Comparison of ENCODE assay signal across 17 cellular contexts in the genomic region with DNA sequence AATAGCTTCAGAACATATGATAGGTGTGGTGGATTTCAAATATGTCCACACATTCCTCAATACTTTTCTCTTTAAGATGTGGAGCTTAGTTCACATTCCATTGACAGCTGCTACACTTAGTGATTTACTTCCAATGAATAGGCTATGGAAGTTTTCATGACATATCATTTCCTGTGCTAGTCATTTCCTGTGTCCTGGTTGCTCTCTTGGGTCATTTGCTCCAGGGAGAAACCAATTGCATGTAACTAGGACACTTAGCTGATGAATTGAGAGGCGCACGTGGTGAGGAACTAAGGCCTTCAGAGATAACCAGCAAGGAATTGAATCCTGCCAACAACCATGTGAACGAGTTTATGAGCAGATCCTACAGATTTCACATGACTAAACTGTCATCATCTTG.
DNase-seq lines count a peak whose midpoint lies in the region; ATAC-seq, FAIRE-seq and TF ChIP-seq lines count a peak whose summit lies in the region.
"Had no signal": no experiment of that assay in that cellular context is flagged by ENCODE, and none has a peak within 500 bp of the region (broad histone marks: within the 10 kb centered on the region; RNA-seq: fewer than 3 reads in every experiment).

No MANE protein-coding gene starts in this region.

- H3K36me3 ChIP-seq in PC-9 (ENCODE audit: low read depth) (no peaks in the 10 kb centered on the region), H1 (ENCODE audit: control insufficient read depth in 2 of 4, insufficient read depth in 4 of 4, low read length in 3 of 4) (no peaks in the 10 kb centered on the region), mesodermal cell (ENCODE audit: control insufficient read depth, insufficient read depth, low read length) (no peaks in the 10 kb centered on the region), esophagus squamous epithelium (no peaks in the 10 kb centered on the region)
- no peaks in the 10 kb centered on the region for H3K36me3 ChIP-seq in CD8-positive, alpha-beta T cell (ENCODE audit: insufficient read depth, low read length)
- H3K36me3 ChIP-seq: upper lobe of right lung had no signal

- H2AK5ac ChIP-seq in H1 (ENCODE audit: low read depth, low read length): no peak overlapping the region

- H3K9me2 ChIP-seq in PC-9 (ENCODE audit: insufficient read depth): no peaks in the 10 kb centered on the region

- POLR2A ChIA-PET in PC-9 (lab: Charles Lee; ENCODE audit: unreplicated experiment) (interaction anchor here (0.6 kb wide), 2 partner anchors 228 to 1898 kb away, joined by 4 to 8 read pairs; no protein-coding TSS in a partner anchor), H1 (lab: Charles Lee; ENCODE audit: partially characterized antibody) (no interaction called here)
- POLR2A ChIA-PET in CD8-positive, alpha-beta T cell (lab: Charles Lee): no interaction called here

- H3K4me3 ChIP-seq in PC-9: no peak overlapping the region
- H3K4me3 ChIP-seq in H1 (ENCODE audit: extremely low read depth in 1 of 4, insufficient read depth in 2 of 4, low read depth in 3 of 4, low read length in 4 of 4): no peak overlapping the region
- H3K4me3 ChIP-seq in mesodermal cell (ENCODE audit: extremely low read depth, insufficient read depth, low read length, poor library complexity, severe bottlenecking): no peak overlapping the region
- H3K4me3 ChIP-seq in esophagus squamous epithelium: no peak overlapping the region
- H3K4me3 ChIP-seq in CD8-positive, alpha-beta T cell (ENCODE audit: low read depth, low read length): no peak overlapping the region
- H3K4me3 ChIP-seq: dorsolateral prefrontal cortex, upper lobe of right lung had no signal

- no peaks in the 10 kb centered on the region for H3K79me1 ChIP-seq in H1 (ENCODE audit: low read depth, low read length)

- H2BK5ac ChIP-seq in H1 (ENCODE audit: low read depth, low read length): no peak overlapping the region

- peak; percentile 45 for FAIRE-seq in H1 (lab: Jason Lieb, UNC)
- FAIRE-seq: islet of Langerhans had no signal

- H3K4ac ChIP-seq in H1 (replicated peaks; ENCODE audit: insufficient read length, low read depth, low read length): no peak overlapping the region

- H3K79me2 ChIP-seq in PC-9 (ENCODE audit: low read depth) (no peaks in the 10 kb centered on the region), H1 (ENCODE audit: control insufficient read depth in 1 of 2, insufficient read depth in 2 of 2, low read length in 2 of 2) (no peaks in the 10 kb centered on the region)

- CTCF ChIA-PET in PC-9 (lab: Charles Lee) (no interaction called here), H1 (lab: Charles Lee; ENCODE audit: partially characterized antibody) (interaction anchor here (0.7 to 1.7 kb wide), 2 partner anchors 11 to 27 kb away, joined by 3 to 5 read pairs; no protein-coding TSS in a partner anchor)
- CTCF ChIA-PET in CD8-positive, alpha-beta T cell (lab: Charles Lee): no interaction called here

- H3K9ac ChIP-seq in H1 (replicated peaks in 1 of 4; ENCODE audit: extremely low read depth in 1 of 4, low read depth in 3 of 4, low read length in 3 of 4): no peak overlapping the region

- H3K27me3 Mint-ChIP-seq in natural killer cell (ENCODE audit: low read depth in 2 of 2): no peaks in the 10 kb centered on the region
- peaks cover 4% of the 10 kb centered on the region for H3K27me3 Mint-ChIP-seq in CD8-positive, alpha-beta T cell (ENCODE audit: low read depth)
- H3K27me3 Mint-ChIP-seq: activated naive CD8-positive, alpha-beta T cell treated with anti-CD3 and anti-CD28 coated beads, Interleukin-2, amount 50 U/mL, for 24 hours had no signal

- H3K9me3 ChIP-seq in PC-9 (ENCODE audit: insufficient read depth, low read depth): 0 out of 2 replicates have a peak, but pooled peaks cover 11% of the 10 kb centered on the region
- no peaks in the 10 kb centered on the region for H3K9me3 ChIP-seq in H1 (ENCODE audit: insufficient read depth in 2 of 2, low read depth in 1 of 2, low read length in 1 of 2)
- peaks cover 15% of the 10 kb centered on the region for H3K9me3 ChIP-seq in mesodermal cell (ENCODE audit: control insufficient read depth, low read length)
- no peaks in the 10 kb centered on the region for H3K9me3 ChIP-seq in esophagus squamous epithelium
- no peaks in the 10 kb centered on the region for H3K9me3 ChIP-seq in CD8-positive, alpha-beta T cell (ENCODE audit: low read length)
- H3K9me3 ChIP-seq: upper lobe of right lung had no signal

- H3K4me1 ChIP-seq in PC-9 (replicated peaks; ENCODE audit: insufficient read depth) (peaks cover 36% of the 10 kb centered on the region), H1 (replicated peaks in 1 of 4; ENCODE audit: control insufficient read depth in 3 of 4, insufficient read depth in 4 of 4, low read length in 3 of 4) (peaks cover 0 to 2% (median 0%) of the 10 kb centered on the region in 4 experiments; a peak in 1 of 7 replicates), mesodermal cell (ENCODE audit: control insufficient read depth, insufficient read depth, low read length, poor library complexity, severe bottlenecking) (peaks cover 10% of the 10 kb centered on the region), esophagus squamous epithelium (peaks cover 0 to 13% (median 3%) of the 10 kb centered on the region in 3 donors)
- H3K4me1 ChIP-seq in CD8-positive, alpha-beta T cell (ENCODE audit: insufficient read depth, low read length): no peaks in the 10 kb centered on the region
- H3K4me1 ChIP-seq: upper lobe of right lung had no signal

- TF ChIP-seq POLR2A in H1 (IDR thresholded peaks at IDR 0.05; ENCODE audit: control extremely low read depth in 1 of 2, low read depth in 2 of 2, low read length in 2 of 2) (no peak), esophagus squamous epithelium (IDR thresholded peaks at IDR 0.05) (no peak)

- H3K36me3 Mint-ChIP-seq in natural killer cell: no peaks in the 10 kb centered on the region
- H3K36me3 Mint-ChIP-seq in CD8-positive, alpha-beta T cell: no peaks in the 10 kb centered on the region
- H3K36me3 Mint-ChIP-seq: WTC11 had no signal

- ATAC-seq in natural killer cell (no peak), HG03095 (IDR thresholded peaks at IDR 0.05; ENCODE audit: unreplicated experiment) (no peak)
- ATAC-seq in CD8-positive, alpha-beta T cell: no peak
- ATAC-seq: activated naive CD8-positive, alpha-beta T cell treated with anti-CD3 and anti-CD28 coated beads, Interleukin-2, amount 50 U/mL, for 24 hours; upper lobe of right lung; WTC11 had no signal

- H3K9me3 Mint-ChIP-seq in natural killer cell: peaks cover 3 to 4% of the 10 kb centered on the region in 2 donors
- no peaks in the 10 kb centered on the region for H3K9me3 Mint-ChIP-seq in CD8-positive, alpha-beta T cell
- H3K9me3 Mint-ChIP-seq: activated naive CD8-positive, alpha-beta T cell treated with anti-CD3 and anti-CD28 coated beads, Interleukin-2, amount 50 U/mL, for 24 hours; WTC11 had no signal

- 93% methylated on average over 3 of the region's 3 CpGs; no CpG with 5 or more reads in 1 of the 2 experiments for WGBS in H1 (ENCODE audit: extremely low coverage in 1 of 2, insufficient coverage in 1 of 2, insufficient read length in 1 of 2, insufficient replicate concordance in 2 of 2, low coverage in 1 of 2, low lambda C conversion rate in 2 of 2, missing lambda C conversion rate in 1 of 2), 2 experiments
- 70 to 81% methylated on average over 2 to 3 of the region's 3 CpGs for WGBS in mesodermal cell (ENCODE audit: insufficient coverage in 2 of 2), 2 experiments
- 60 to 75% methylated on average over 3 of the region's 3 CpGs for WGBS in esophagus squamous epithelium, 2 donors

- TF ChIP-seq RAD21 in H1 (IDR thresholded peaks at IDR 0.05 in 1 of 2, conservative IDR thresholded peaks at IDR 0.05 in 1 of 2; ENCODE audit: low read depth in 2 of 2, low read length in 2 of 2): no peak

- H2BK12ac ChIP-seq in H1 (ENCODE audit: low read depth, low read length): no peak overlapping the region

- no peak overlapping the region for H3K56ac ChIP-seq in H1 (replicated peaks; ENCODE audit: insufficient read length, low read depth, low read length)

- H3K4me3 Mint-ChIP-seq in natural killer cell: no peak overlapping the region
- no peak overlapping the region for H3K4me3 Mint-ChIP-seq in CD8-positive, alpha-beta T cell
- H3K4me3 Mint-ChIP-seq: activated naive CD8-positive, alpha-beta T cell treated with anti-CD3 and anti-CD28 coated beads, Interleukin-2, amount 50 U/mL, for 24 hours; WTC11 had no signal

- H3K4me2 ChIP-seq in PC-9: no peak overlapping the region; the same call in 1 of the 2 replicates
- no peak overlapping the region for H3K4me2 ChIP-seq in H1 (ENCODE audit: insufficient read depth in 1 of 2, low read depth in 2 of 2, low read length in 2 of 2)

- no peak overlapping the region for H3K23ac ChIP-seq in H1 (ENCODE audit: insufficient read length)

- H4K8ac ChIP-seq in H1 (ENCODE audit: extremely low read depth, insufficient read depth, low read length): no peak overlapping the region

- peak; percentile 38 for DNase-seq in EL
- DNase-seq in PC-9: no peak
- DNase-seq in H1 (ENCODE audit: low read depth in 1 of 2, low spot score in 2 of 2): no peak
- no peak for DNase-seq in esophagus squamous epithelium (lab: John Stamatoyannopoulos, UW)
- no peak for DNase-seq in natural killer cell
- DNase-seq in CD8-positive, alpha-beta T cell: no peak
- DNase-seq: activated naive CD8-positive, alpha-beta T cell treated with anti-CD3 and anti-CD28 coated beads, Interleukin-2, amount 50 U/mL, for 24 hours; dorsolateral prefrontal cortex; KG1; NCI-H1930; retina; stimulated activated CD4-positive, alpha-beta T cell treated with anti-CD3 and anti-CD28 coated beads, Interleukin-2, amount 100 ng/mL, for 48 hours; upper lobe of right lung had no signal

- H3K14ac ChIP-seq in H1 (ENCODE audit: insufficient read length): no peak overlapping the region

- H2BK120ac ChIP-seq in H1 (replicated peaks; ENCODE audit: low read depth, low read length): no peak overlapping the region

- no peak overlapping the region for H4K91ac ChIP-seq in H1 (replicated peaks; ENCODE audit: insufficient read length, low read length)

- H4K20me1 ChIP-seq in PC-9 (ENCODE audit: insufficient read depth) (no peaks in the 10 kb centered on the region), H1 (replicated peaks in 1 of 2; ENCODE audit: control insufficient read depth in 1 of 2, insufficient read depth in 2 of 2, low read length in 2 of 2) (no peaks in the 10 kb centered on the region)

- no peak overlapping the region for H2BK20ac ChIP-seq in H1 (ENCODE audit: low read length)

- intact Hi-C loops in PC-9 (cut with micrococcal nuclease; ENCODE audit: unreplicated experiment): no loop called here
- intact Hi-C loops in esophagus squamous epithelium (cut with DNase I): no loop called here
- intact Hi-C loops in natural killer cell (cut with micrococcal nuclease): no loop called here
- intact Hi-C loops in CD8-positive, alpha-beta T cell (cut with DNase I, micrococcal nuclease): no loop called here

- H3K23me2 ChIP-seq in H1 (ENCODE audit: low read depth, low read length): no peaks in the 10 kb centered on the region; the same call in 1 of the 2 replicates

- peaks cover 9% of the 10 kb centered on the region; the same call in 1 of the 2 replicates for H3F3A ChIP-seq in PC-9 (ENCODE audit: insufficient read depth, low read depth)

- BruUV-seq in PC-9 (replicated peaks; lab: Mats Ljungman, UMichigan): no TSS peak

- H4K5ac ChIP-seq in H1 (ENCODE audit: insufficient read length, low read depth, low read length): no peak overlapping the region

- no peak overlapping the region for H2BK15ac ChIP-seq in H1 (ENCODE audit: low read length)

- H3K27ac ChIP-seq in PC-9: peak overlapping the region; percentile 11; the same call in 1 of the 2 replicates
- no peak overlapping the region for H3K27ac ChIP-seq in H1 (ENCODE audit: low read depth, low read length)
- peak overlapping the region; percentile 80 for H3K27ac ChIP-seq in mesodermal cell (ENCODE audit: low read depth, low read length, severe bottlenecking)
- H3K27ac ChIP-seq in esophagus squamous epithelium: no peak overlapping the region
- H3K27ac ChIP-seq in CD8-positive, alpha-beta T cell (ENCODE audit: low read depth, low read length): no peak overlapping the region
- H3K27ac ChIP-seq: dorsolateral prefrontal cortex, upper lobe of right lung had no signal

- TF ChIP-seq EP300 in H1 (IDR thresholded peaks at IDR 0.05; ENCODE audit: borderline replicate concordance in 1 of 2, low read depth in 2 of 2, low read length in 2 of 2): no peak

- 0 out of 2 replicates have a peak overlapping the region, but pooled peaks have one; percentile 36 for H2AFZ ChIP-seq in PC-9
- H2AFZ ChIP-seq in H1 (ENCODE audit: low read length): no peak overlapping the region

- no peaks in the 10 kb centered on the region for H3K4me1 Mint-ChIP-seq in natural killer cell
- no peaks in the 10 kb centered on the region for H3K4me1 Mint-ChIP-seq in CD8-positive, alpha-beta T cell (ENCODE audit: low read depth)
- H3K4me1 Mint-ChIP-seq: activated naive CD8-positive, alpha-beta T cell treated with anti-CD3 and anti-CD28 coated beads, Interleukin-2, amount 50 U/mL, for 24 hours had no signal

- H3K27me3 ChIP-seq in PC-9 (ENCODE audit: insufficient read depth, low read depth) (no peaks in the 10 kb centered on the region), H1 (replicated peaks in 1 of 4; ENCODE audit: control insufficient read depth in 3 of 4, extremely low read depth in 1 of 4, insufficient read depth in 3 of 4, low read length in 3 of 4) (no peaks in the 10 kb centered on the region), esophagus squamous epithelium (no peaks in the 10 kb centered on the region)
- no peaks in the 10 kb centered on the region for H3K27me3 ChIP-seq in CD8-positive, alpha-beta T cell (ENCODE audit: insufficient read depth, low read length)
- H3K27me3 ChIP-seq: upper lobe of right lung had no signal

- H3K18ac ChIP-seq in H1 (ENCODE audit: extremely low read depth, low read length): no peak overlapping the region

- H3K27ac Mint-ChIP-seq in natural killer cell: no peak overlapping the region
- no peak overlapping the region for H3K27ac Mint-ChIP-seq in CD8-positive, alpha-beta T cell
- H3K27ac Mint-ChIP-seq: activated naive CD8-positive, alpha-beta T cell treated with anti-CD3 and anti-CD28 coated beads, Interleukin-2, amount 50 U/mL, for 24 hours; WTC11 had no signal

- TF ChIP-seq CTCF in PC-9 (conservative IDR thresholded peaks at IDR 0.05): no peak
- no peak for TF ChIP-seq CTCF in H1 (IDR thresholded peaks at IDR 0.05; ENCODE audit: control extremely low read depth in 1 of 3, insufficient read depth in 1 of 3, low read depth in 1 of 3, low read length in 3 of 3)
- TF ChIP-seq CTCF in esophagus squamous epithelium (IDR thresholded peaks at IDR 0.05): no peak
- TF ChIP-seq CTCF in natural killer cell (IDR thresholded peaks at IDR 0.05): no peak
- no peak for TF ChIP-seq CTCF in CD8-positive, alpha-beta T cell (IDR thresholded peaks at IDR 0.05)

Comparison
In these comparisons a context has a peak if more than half of its experiments do, and no peak if none do; other contexts are left out.
1. H3K27ac ChIP-seq: peak in PC-9 (single experiment) and mesodermal cell (single experiment); none in H1 (single experiment), esophagus squamous epithelium (0 of 4) and CD8-positive, alpha-beta T cell (single experiment).